In genomic region chr13:66224644-66225043, GRCh38 we compare ENCODE assay signal across 1 cellular context.
TF ChIP-seq lines count a peak whose summit lies in the region.

No MANE protein-coding gene starts in this region.

TF ChIP-seq in H1, 55 proteins besides CTCF, POLR2A, EP300 and RAD21 (continued from another document):
- TF ChIP-seq KDM1A (IDR thresholded peaks at IDR 0.05; ENCODE audit: borderline replicate concordance, low read length) (0 out of 2 replicates have a peak, but pooled peaks have one; percentile 19), FOSL1 (IDR thresholded peaks at IDR 0.05; ENCODE audit: insufficient read depth, low read depth, low read length) (no peak), RBBP5 (IDR thresholded peaks at IDR 0.05; ENCODE audit: borderline replicate concordance, low read depth, low read length) (no peak), NRF1 (IDR thresholded peaks at IDR 0.05; ENCODE audit: low read depth, low read length) (no peak), TEAD4 (IDR thresholded peaks at IDR 0.05; ENCODE audit: low read depth, low read length) (peak; percentile 74), PHF8 (conservative IDR thresholded peaks at IDR 0.05; ENCODE audit: low read depth, low read length) (no peak), TCF12 (IDR thresholded peaks at IDR 0.05; ENCODE audit: low read depth, low read length) (peak; percentile 100), CHD2 (IDR thresholded peaks at IDR 0.05; ENCODE audit: low read length) (peak; percentile 54; the same call in 1 of the 2 replicates), POLR2AphosphoS5 (IDR thresholded peaks at IDR 0.05; ENCODE audit: low read depth, low read length) (peak; percentile 100), JUND (IDR thresholded peaks at IDR 0.05; ENCODE audit: low read length) (0 out of 2 replicates have a peak, but pooled peaks have one; percentile 6), SUZ12 (IDR thresholded peaks at IDR 0.05; ENCODE audit: low read length) (no peak), HDAC6 (IDR thresholded peaks at IDR 0.05; ENCODE audit: low read depth, low read length) (peak; percentile 59), SAP30 (IDR thresholded peaks at IDR 0.05; ENCODE audit: insufficient read depth, insufficient replicate concordance, low read length) (no peak), KDM5A (IDR thresholded peaks at IDR 0.05; ENCODE audit: low read length) (no peak), BACH1 (IDR thresholded peaks at IDR 0.05; ENCODE audit: low read length) (no peak), POU5F1 (IDR thresholded peaks at IDR 0.05; ENCODE audit: low read depth, low read length) (peak; percentile 92; the same call in 1 of the 2 replicates), EZH2 (IDR thresholded peaks at IDR 0.05; ENCODE audit: low read depth, low read length, severe bottlenecking) (no peak), GTF2F1 (IDR thresholded peaks at IDR 0.05; ENCODE audit: borderline replicate concordance, low read depth, low read length) (no peak), MAX (IDR thresholded peaks at IDR 0.05) (no peak), JUN (IDR thresholded peaks at IDR 0.05; ENCODE audit: low read depth, low read length) (peak; percentile 33; the same call in 1 of the 2 replicates), SIX5 (IDR thresholded peaks at IDR 0.05; ENCODE audit: low read depth, low read length) (no peak), CHD1 (IDR thresholded peaks at IDR 0.05; ENCODE audit: low read depth, low read length) (no peak), NANOG (IDR thresholded peaks at IDR 0.05; ENCODE audit: insufficient read depth, low read depth, low read length, poor library complexity, severe bottlenecking) (peak; percentile 87), ASH2L (IDR thresholded peaks at IDR 0.05; ENCODE audit: low read length) (no peak), MAFK (IDR thresholded peaks at IDR 0.05; ENCODE audit: low read depth, low read length) (no peak), ZNF274 (IDR thresholded peaks at IDR 0.05; ENCODE audit: borderline replicate concordance, extremely low read depth, low read length) (peak; percentile 58; the same call in 1 of the 2 replicates), BRCA1 (IDR thresholded peaks at IDR 0.05; ENCODE audit: low read depth, low read length) (no peak), SRF (IDR thresholded peaks at IDR 0.05; ENCODE audit: low read depth, low read length) (no peak), RFX5 (IDR thresholded peaks at IDR 0.05; ENCODE audit: borderline replicate concordance, low read depth, low read length) (no peak), TAF1 (IDR thresholded peaks at IDR 0.05; ENCODE audit: low read depth, low read length) (no peak), CHD7 (IDR thresholded peaks at IDR 0.05; ENCODE audit: insufficient replicate concordance, low read length) (peak; percentile 91), HDAC2 (IDR thresholded peaks at IDR 0.05; ENCODE audit: borderline replicate concordance in 1 of 2, low read depth in 2 of 2, low read length in 2 of 2) (peak; percentile 62 to 89; a peak in 3 of 4 replicates)
- TF ChIP-seq, protein P1, sequence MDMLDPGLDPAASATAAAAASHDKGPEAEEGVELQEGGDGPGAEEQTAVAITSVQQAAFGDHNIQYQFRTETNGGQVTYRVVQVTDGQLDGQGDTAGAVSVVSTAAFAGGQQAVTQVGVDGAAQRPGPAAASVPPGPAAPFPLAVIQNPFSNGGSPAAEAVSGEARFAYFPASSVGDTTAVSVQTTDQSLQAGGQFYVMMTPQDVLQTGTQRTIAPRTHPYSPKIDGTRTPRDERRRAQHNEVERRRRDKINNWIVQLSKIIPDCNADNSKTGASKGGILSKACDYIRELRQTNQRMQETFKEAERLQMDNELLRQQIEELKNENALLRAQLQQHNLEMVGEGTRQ (IDR thresholded peaks at IDR 0.05; ENCODE audit: low read length) = no peak
- TF ChIP-seq, protein P2, sequence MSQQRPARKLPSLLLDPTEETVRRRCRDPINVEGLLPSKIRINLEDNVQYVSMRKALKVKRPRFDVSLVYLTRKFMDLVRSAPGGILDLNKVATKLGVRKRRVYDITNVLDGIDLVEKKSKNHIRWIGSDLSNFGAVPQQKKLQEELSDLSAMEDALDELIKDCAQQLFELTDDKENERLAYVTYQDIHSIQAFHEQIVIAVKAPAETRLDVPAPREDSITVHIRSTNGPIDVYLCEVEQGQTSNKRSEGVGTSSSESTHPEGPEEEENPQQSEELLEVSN (IDR thresholded peaks at IDR 0.05) = no peak
- TF ChIP-seq, protein P3, sequence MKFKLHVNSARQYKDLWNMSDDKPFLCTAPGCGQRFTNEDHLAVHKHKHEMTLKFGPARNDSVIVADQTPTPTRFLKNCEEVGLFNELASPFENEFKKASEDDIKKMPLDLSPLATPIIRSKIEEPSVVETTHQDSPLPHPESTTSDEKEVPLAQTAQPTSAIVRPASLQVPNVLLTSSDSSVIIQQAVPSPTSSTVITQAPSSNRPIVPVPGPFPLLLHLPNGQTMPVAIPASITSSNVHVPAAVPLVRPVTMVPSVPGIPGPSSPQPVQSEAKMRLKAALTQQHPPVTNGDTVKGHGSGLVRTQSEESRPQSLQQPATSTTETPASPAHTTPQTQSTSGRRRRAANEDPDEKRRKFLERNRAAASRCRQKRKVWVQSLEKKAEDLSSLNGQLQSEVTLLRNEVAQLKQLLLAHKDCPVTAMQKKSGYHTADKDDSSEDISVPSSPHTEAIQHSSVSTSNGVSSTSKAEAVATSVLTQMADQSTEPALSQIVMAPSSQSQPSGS (IDR thresholded peaks at IDR 0.05; ENCODE audit: low read length) = peak; percentile 72; the same call in 1 of the 2 replicates
